Comparison of ENCODE assay signal across 1 cellular context in the genomic region with DNA sequence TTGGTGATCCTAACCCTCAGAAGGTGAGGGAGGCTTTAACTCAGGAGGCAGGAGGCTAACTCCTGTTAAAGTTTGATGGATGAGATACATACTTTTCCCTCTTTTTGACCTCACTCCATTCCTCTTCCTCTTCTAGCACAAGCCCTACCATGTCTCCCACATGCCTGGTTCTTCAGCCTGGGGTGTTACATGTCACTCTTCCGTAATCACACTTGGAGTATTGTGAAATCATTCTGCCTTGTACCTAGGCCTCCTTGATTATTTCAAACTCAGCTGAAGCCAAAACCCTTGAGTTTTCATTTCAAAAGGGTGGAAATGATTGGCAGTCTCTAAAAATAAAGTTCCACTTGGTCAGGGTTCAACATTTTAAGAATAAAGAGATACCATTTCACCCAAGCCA.
TF ChIP-seq lines count a peak whose summit lies in the region.

No MANE protein-coding gene starts in this region.

TF ChIP-seq in HepG2, 621 proteins besides CTCF, POLR2A, EP300 and RAD21:
- TF ChIP-seq CEBPB (IDR thresholded peaks at IDR 0.05; ENCODE audit: borderline replicate concordance, low read depth, low read length) = peak; percentile 82
- no peak for TF ChIP-seq ZSCAN21 (CRISPR knock-in tag; IDR thresholded peaks at IDR 0.05; ENCODE audit: borderline replicate concordance)
TF ChIP-seq in HepG2: peak in this region for 1.
